14 cellular contexts compared by ENCODE assay signal in the genomic region with DNA sequence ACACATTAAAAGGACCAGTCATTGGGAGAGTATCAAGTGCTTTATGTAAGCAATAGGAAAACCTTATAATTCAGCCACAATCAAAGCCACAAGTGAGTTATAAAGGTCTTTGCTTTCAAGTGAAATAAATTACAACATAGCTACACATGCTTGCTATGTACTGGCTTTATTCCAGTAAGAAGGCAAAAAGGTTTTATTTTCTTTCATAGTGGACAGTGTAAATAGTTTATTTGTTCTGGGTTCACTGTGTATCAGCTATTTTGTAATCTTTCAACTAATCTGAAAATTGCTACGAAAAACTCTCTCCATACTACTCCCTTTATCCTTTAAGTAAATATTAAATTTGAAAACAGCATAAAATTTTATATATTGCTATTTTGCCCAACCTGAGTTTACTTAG.
DNase-seq lines count a peak whose midpoint lies in the region; ATAC-seq, FAIRE-seq and TF ChIP-seq lines count a peak whose summit lies in the region.
"Had no signal": no experiment of that assay in that cellular context is flagged by ENCODE, and none has a peak within 500 bp of the region (broad histone marks: within the 10 kb centered on the region; RNA-seq: fewer than 3 reads in every experiment).

No MANE protein-coding gene starts in this region.

- H2AFZ ChIP-seq in PC-3 (ENCODE audit: low read length), result no peak overlapping the region
- no peak overlapping the region for H2AFZ ChIP-seq in HepG2 (ENCODE audit: low read length)
- H2AFZ ChIP-seq: GM23338 had no signal

- TF ChIP-seq EP300 in HepG2 (IDR thresholded peaks at IDR 0.05; ENCODE audit: low read depth in 2 of 2, low read length in 2 of 2) (no peak), HepG2 (CRISPR knock-in tag; IDR thresholded peaks at IDR 0.05; ENCODE audit: borderline replicate concordance) (no peak), stomach (IDR thresholded peaks at IDR 0.05) (no peak)

- FAIRE-seq in HepG2 (lab: Jason Lieb, UNC), result no peak

- in situ Hi-C loops in HepG2 (cut with HindIII; ENCODE audit: extremely low pct_ligation_motif_present, low pct_unique_long_range_greater_than_20kb), result no loop called here

- TF ChIP-seq CTCF in PC-3 (conservative IDR thresholded peaks at IDR 0.05; ENCODE audit: low read depth, low read length) (no peak), HepG2 (CRISPR knock-in tag; IDR thresholded peaks at IDR 0.05) (no peak), stomach (IDR thresholded peaks at IDR 0.05) (no peak)

- CTCF ChIA-PET in PC-3 (lab: Charles Lee), result no interaction called here
- CTCF ChIA-PET in HepG2 (lab: Yijun Ruan, JAX; ENCODE audit: low intra/inter-chr PET ratio, low total read pairs), result no interaction called here

- H3F3A ChIP-seq in PC-3 (ENCODE audit: low read length, unreplicated experiment), result no peaks in the 10 kb centered on the region

- H3K36me3 ChIP-seq in PC-3 (ENCODE audit: low read depth, low read length) (no peaks in the 10 kb centered on the region), HepG2 (replicated peaks in 1 of 2; ENCODE audit: control insufficient read depth in 1 of 2, insufficient read depth in 2 of 2, low read length in 2 of 2) (no peaks in the 10 kb centered on the region), stomach (no peaks in the 10 kb centered on the region)

- TF ChIP-seq POLR2A in HepG2 (IDR thresholded peaks at IDR 0.05; ENCODE audit: insufficient read depth in 1 of 2, low read depth in 2 of 2, low read length in 2 of 2), result no peak
- no peak for TF ChIP-seq POLR2A in stomach (IDR thresholded peaks at IDR 0.05)

- H3K27ac ChIP-seq in PC-3 (ENCODE audit: low read length) (peak overlapping the region; percentile 21; the same call in 1 of the 2 replicates), HepG2 (ENCODE audit: extremely low read length, insufficient read depth, low read length) (no peak overlapping the region), stomach (no peak overlapping the region)
- H3K27ac ChIP-seq: RWPE1 had no signal

- H3K9me3 ChIP-seq in PC-3 (ENCODE audit: low read length) (no peaks in the 10 kb centered on the region), HepG2 (ENCODE audit: low read length) (no peaks in the 10 kb centered on the region), stomach (no peaks in the 10 kb centered on the region)

- no peaks in the 10 kb centered on the region for H3K9me2 ChIP-seq in PC-3 (replicated peaks; ENCODE audit: low read length)

- BruUV-seq in PC-3 (replicated peaks; lab: Mats Ljungman, UMichigan) (no TSS peak), HepG2 (replicated peaks; lab: Mats Ljungman, UMichigan) (no TSS peak)

- H3K27me3 ChIP-seq in PC-3 (ENCODE audit: low read length) (no peaks in the 10 kb centered on the region), HepG2 (ENCODE audit: control insufficient read depth in 1 of 2, insufficient read depth in 2 of 2, low read length in 2 of 2) (no peaks in the 10 kb centered on the region), stomach (no peaks in the 10 kb centered on the region)

- peak; percentile 86 for ATAC-seq in PC-3
- peak; percentile 44; the same call in 1 of the 3 replicates for ATAC-seq in HepG2
- ATAC-seq in GM19324 (IDR thresholded peaks at IDR 0.05; ENCODE audit: low FRiP score, unreplicated experiment), result no peak
- ATAC-seq in GM19328 (IDR thresholded peaks at IDR 0.05; ENCODE audit: unreplicated experiment), result no peak
- ATAC-seq: GM23338 had no signal

- DNase-seq in H4 (ENCODE audit: low spot score) (peak; percentile 87), PC-3 (peak; percentile 42), dedifferentiated amniotic fluid mesenchymal stem cell (ENCODE audit: extremely low spot score) (peak; percentile 20), HepG2 (ENCODE audit: low spot score) (peak; percentile 16), stomach (no peak), NCI-H510A (lab: John Stamatoyannopoulos, UW) (no peak)
- DNase-seq: DMS79, NCI-H1105 treated with DMSO at 0.1 percent for 48 hours, NCI-H187, OCI-M1 had no signal

- TF ChIP-seq RAD21 in HepG2 (CRISPR knock-in tag; IDR thresholded peaks at IDR 0.05), result no peak

- H4K20me1 ChIP-seq in PC-3 (ENCODE audit: low read length), result no peaks in the 10 kb centered on the region
- no peaks in the 10 kb centered on the region for H4K20me1 ChIP-seq in HepG2 (ENCODE audit: insufficient read depth, low read length)

- POLR2A ChIA-PET in PC-3 (lab: Charles Lee; ENCODE audit: unreplicated experiment), result interaction anchor here (0.6 to 0.7 kb wide), 2 partner anchors 74 to 1171 kb away, joined by 3 to 6 read pairs; no protein-coding TSS in a partner anchor
- POLR2A ChIA-PET in HepG2 (lab: Yijun Ruan, JAX), result no interaction called here

- H3K9ac ChIP-seq in PC-3 (ENCODE audit: low read length) (no peak overlapping the region), HepG2 (ENCODE audit: insufficient read depth, low read depth, low read length) (no peak overlapping the region)

- intact Hi-C loops in PC-3 (cut with micrococcal nuclease), result loop anchor here (1.0 to 10.0 kb wide), 3 partner anchors 19 to 103 kb away; no protein-coding TSS in a partner anchor
- intact Hi-C loops in HepG2 (cut with micrococcal nuclease; ENCODE audit: unreplicated experiment), result no loop called here
- intact Hi-C loops in stomach (cut with DNase I; ENCODE audit: low total_unique reads), result no loop called here

- 2% methylated on average over 1 of the region's 1 CpG for WGBS in HepG2 (ENCODE audit: low lambda C conversion rate)
- WGBS in stomach, 5 donors, result 14 to 46% (median 29%) methylated on average over 1 of the region's 1 CpG

- no peaks in the 10 kb centered on the region for H3K4me1 ChIP-seq in PC-3 (ENCODE audit: insufficient read depth, low read length)
- H3K4me1 ChIP-seq in HepG2 (ENCODE audit: insufficient read depth, low read length), result peaks cover 9% of the 10 kb centered on the region
- no peaks in the 10 kb centered on the region for H3K4me1 ChIP-seq in stomach

- no peaks in the 10 kb centered on the region for H3K79me2 ChIP-seq in PC-3 (ENCODE audit: low read length)
- H3K79me2 ChIP-seq in HepG2 (ENCODE audit: insufficient read depth, low read length), result no peaks in the 10 kb centered on the region

- H3K4me2 ChIP-seq in PC-3 (ENCODE audit: low read length) (no peak overlapping the region), HepG2 (ENCODE audit: low read depth, low read length) (no peak overlapping the region)
- H3K4me2 ChIP-seq: GM23338 had no signal

- no peak overlapping the region for H3K4me3 ChIP-seq in PC-3 (ENCODE audit: low read length)
- H3K4me3 ChIP-seq in HepG2 (replicated peaks in 1 of 3; ENCODE audit: insufficient read depth in 1 of 3, low read depth in 2 of 3, low read length in 3 of 3), result no peak overlapping the region
- H3K4me3 ChIP-seq in stomach, result no peak overlapping the region
- H3K4me3 ChIP-seq: GM23338 had no signal

TF ChIP-seq in HepG2, 621 proteins besides CTCF, POLR2A, EP300 and RAD21:
- TF ChIP-seq TEAD2 (CRISPR knock-in tag; IDR thresholded peaks at IDR 0.05) (no peak), ARID5B (CRISPR knock-in tag; IDR thresholded peaks at IDR 0.05) (0 out of 2 replicates have a peak, but pooled peaks have one; percentile 10), FOXP1 (IDR thresholded peaks at IDR 0.05) (no peak), FOXP1 (CRISPR knock-in tag; IDR thresholded peaks at IDR 0.05) (peak; percentile 37), NFIC (IDR thresholded peaks at IDR 0.05; ENCODE audit: low read length) (peak; percentile 49; the same call in 1 of the 2 replicates)

Comparison
In these comparisons a context has a peak if more than half of its experiments do, and no peak if none do; other contexts are left out.
1. DNase-seq: peak in H4 (single experiment), PC-3 (single experiment), dedifferentiated amniotic fluid mesenchymal stem cell (single experiment) and HepG2 (single experiment); none in stomach (single experiment) and NCI-H510A (single experiment).
2. ATAC-seq: peak in PC-3 (single experiment) and HepG2 (single experiment); none in GM19324 (single experiment) and GM19328 (single experiment).